19 cellular contexts compared by ENCODE assay signal in genomic region chr13:113846639-113847318, GRCh38. TPM values are rescaled to one million over a fixed set of nuclear protein-coding genes. Genes with fewer than 3 reads are reported as not detected.
DNase-seq lines count a peak whose midpoint lies in the region; ATAC-seq and TF ChIP-seq lines count a peak whose summit lies in the region.
"Had no signal": no experiment of that assay in that cellular context is flagged by ENCODE, and none has a peak within 500 bp of the region (broad histone marks: within the 10 kb centered on the region; RNA-seq: fewer than 3 reads in every experiment).

No MANE protein-coding gene starts in this region.

- TF ChIP-seq POLR2A in IMR-90 (IDR thresholded peaks at IDR 0.05; ENCODE audit: low read depth, low read length), result no peak
- no peak for TF ChIP-seq POLR2A in tibial nerve (IDR thresholded peaks at IDR 0.05)

- H3K9me3 Mint-ChIP-seq in activated CD4-positive, alpha-beta memory T cell treated with anti-CD3 and anti-CD28 coated beads, Interleukin-2, amount 10 ng/mL, durations not matched to agents 7 days and 5 days, result peaks cover 6% of the 10 kb centered on the region
- H3K9me3 Mint-ChIP-seq in activated CD4-positive, alpha-beta memory T cell treated with anti-CD3 and anti-CD28 coated beads for 36 hours, result no peaks in the 10 kb centered on the region

- H2AFZ ChIP-seq in IMR-90 (replicated peaks; ENCODE audit: low read length, poor library complexity) (no peak overlapping the region), osteoblast (ENCODE audit: low read length) (no peak overlapping the region), SK-N-SH (ENCODE audit: low read depth) (no peak overlapping the region)

- H3K79me1 ChIP-seq in IMR-90 (ENCODE audit: low read depth in 1 of 2, low read length in 2 of 2), result peaks cover 51 to 98% of the 10 kb centered on the region in 2 experiments

- CTCF ChIA-PET in activated CD4-positive, alpha-beta memory T cell treated with anti-CD3 and anti-CD28 coated beads, Interleukin-2, amount 10 ng/mL, durations not matched to agents 7 days and 5 days (lab: Charles Lee), result no interaction called here
- CTCF ChIA-PET in activated CD4-positive, alpha-beta memory T cell treated with anti-CD3 and anti-CD28 coated beads for 36 hours (lab: Charles Lee), result no interaction called here
- CTCF ChIA-PET in IMR-90 (lab: Yijun Ruan, JAX) (no interaction called here), SK-N-SH (lab: Yijun Ruan, JAX) (interaction anchor here (1.1 kb wide), 1 partner anchor 379 kb away, joined by 3 read pairs; no protein-coding TSS in a partner anchor)

- peak overlapping the region; percentile 33 for H3K4me3 Mint-ChIP-seq in activated CD4-positive, alpha-beta memory T cell treated with anti-CD3 and anti-CD28 coated beads, Interleukin-2, amount 10 ng/mL, durations not matched to agents 7 days and 5 days
- H3K4me3 Mint-ChIP-seq in activated CD4-positive, alpha-beta memory T cell treated with anti-CD3 and anti-CD28 coated beads for 36 hours, result no peak overlapping the region

- TF ChIP-seq RAD21 in IMR-90 (IDR thresholded peaks at IDR 0.05; ENCODE audit: low read length), result no peak
- no peak for TF ChIP-seq RAD21 in SK-N-SH (IDR thresholded peaks at IDR 0.05; ENCODE audit: low read length)

- peaks cover 59% of the 10 kb centered on the region for H3K36me3 ChIP-seq in IMR-90 (ENCODE audit: control insufficient read depth, insufficient read depth, low read length)
- peaks cover 80% of the 10 kb centered on the region for H3K36me3 ChIP-seq in osteoblast (ENCODE audit: insufficient read depth, low read length)
- H3K36me3 ChIP-seq in tibial nerve, result peaks cover 0 to 30% (median 0%) of the 10 kb centered on the region in 3 donors
- peaks cover 34 to 43% of the 10 kb centered on the region in 2 experiments for H3K36me3 ChIP-seq in SK-N-SH (replicated peaks in 1 of 2; ENCODE audit: control insufficient read depth in 1 of 2, insufficient read depth in 2 of 2, low read length in 1 of 2)

- H3K18ac ChIP-seq in IMR-90 (ENCODE audit: low read depth, low read length), result no peak overlapping the region

- 92% methylated on average over 18 of the region's 28 CpGs; no CpG with 5 or more reads in 1 of the 2 experiments for whole genome bisulfite sequencing in IMR-90 (ENCODE audit: extremely low coverage in 2 of 2, insufficient read length in 1 of 2), 2 experiments
- 91 to 92% methylated on average over 19 to 28 of the region's 28 CpGs for WGBS in tibial nerve, 2 donors
- WGBS in SK-N-SH (ENCODE audit: low lambda C conversion rate), result 96% methylated on average over 20 of the region's 28 CpGs

- DNase-seq in activated CD4-positive, alpha-beta memory T cell treated with anti-CD3 and anti-CD28 coated beads, Interleukin-2, amount 10 ng/mL, durations not matched to agents 7 days and 5 days, result peak; percentile 48
- no peak for DNase-seq in activated CD4-positive, alpha-beta memory T cell treated with anti-CD3 and anti-CD28 coated beads for 36 hours
- DNase-seq in IMR-90 (no peak), osteoblast (ENCODE audit: insufficient read length, low spot score, missing footprints) (peak; percentile 56), DMS53 treated with DMSO at 0.1 percent for 48 hours (lab: John Stamatoyannopoulos, UW; ENCODE audit: unreplicated experiment) (no peak), tibial nerve (ENCODE audit: low spot score in 2 of 2) (no peak), SK-N-SH (no peak)
- DNase-seq in activated naive CD4-positive, alpha-beta T cell treated with anti-CD3 and anti-CD28 coated beads, Interleukin-2, amount 50 U/mL, for 16 hours, result peak; percentile 11
- DNase-seq: DMS 273 treated with DMSO at 0.1 percent for 48 hours, lower lobe of right lung, NCI-H1930, SIG-M5 had no signal

- in situ Hi-C loops in IMR-90 (cut with MboI; ENCODE audit: low sequenced_read_pairs), result no loop called here

- peaks cover 46% of the 10 kb centered on the region for H3K9me1 ChIP-seq in IMR-90 (ENCODE audit: insufficient read depth, low read length)

- H3K9me3 ChIP-seq in IMR-90 (ENCODE audit: control insufficient read depth, insufficient read depth, low read length), result no peaks in the 10 kb centered on the region
- H3K9me3 ChIP-seq in osteoblast (ENCODE audit: low read depth, low read length), result no peaks in the 10 kb centered on the region
- H3K9me3 ChIP-seq in tibial nerve, result no peaks in the 10 kb centered on the region
- H3K9me3 ChIP-seq in SK-N-SH, result no peaks in the 10 kb centered on the region
- H3K9me3 ChIP-seq: heart left ventricle, lower lobe of right lung, thoracic aorta had no signal

- H2AK5ac ChIP-seq in IMR-90 (ENCODE audit: low read depth, low read length), result no peak overlapping the region

- BruUV-seq in IMR-90 (replicated peaks; lab: Mats Ljungman, UMichigan), result no TSS peak

- peaks cover 4% of the 10 kb centered on the region for H3K27me3 Mint-ChIP-seq in activated CD4-positive, alpha-beta memory T cell treated with anti-CD3 and anti-CD28 coated beads, Interleukin-2, amount 10 ng/mL, durations not matched to agents 7 days and 5 days
- H3K27me3 Mint-ChIP-seq in activated CD4-positive, alpha-beta memory T cell treated with anti-CD3 and anti-CD28 coated beads for 36 hours, result no peaks in the 10 kb centered on the region

- no peak overlapping the region for H3K23ac ChIP-seq in IMR-90 (ENCODE audit: low read depth, low read length)

- no peak overlapping the region for H2BK20ac ChIP-seq in IMR-90 (ENCODE audit: low read depth, low read length)

- no peak overlapping the region for H3K4ac ChIP-seq in IMR-90 (ENCODE audit: low read depth, low read length)

- H3K9me2 ChIP-seq in SK-N-SH, result no peaks in the 10 kb centered on the region

- no peak overlapping the region for H2BK15ac ChIP-seq in IMR-90 (ENCODE audit: low read depth, low read length)

- no peak overlapping the region for H4K91ac ChIP-seq in IMR-90 (ENCODE audit: insufficient read depth, low read depth, low read length)

- H3K56ac ChIP-seq in IMR-90 (ENCODE audit: extremely low read depth, insufficient read depth, low read length), result no peak overlapping the region

- H3K27ac Mint-ChIP-seq in activated CD4-positive, alpha-beta memory T cell treated with anti-CD3 and anti-CD28 coated beads, Interleukin-2, amount 10 ng/mL, durations not matched to agents 7 days and 5 days, result peak overlapping the region; percentile 58
- H3K27ac Mint-ChIP-seq in activated CD4-positive, alpha-beta memory T cell treated with anti-CD3 and anti-CD28 coated beads for 36 hours, result no peak overlapping the region

- no peak overlapping the region for H3K27ac ChIP-seq in IMR-90 (ENCODE audit: insufficient read depth, low read length)
- H3K27ac ChIP-seq in osteoblast (ENCODE audit: low read depth, low read length), result no peak overlapping the region
- H3K27ac ChIP-seq in tibial nerve, result no peak overlapping the region
- no peak overlapping the region for H3K27ac ChIP-seq in SK-N-SH (ENCODE audit: low read depth in 2 of 2, low read length in 1 of 2)
- H3K27ac ChIP-seq: A549, epithelial cell of prostate, KMS-11, lower lobe of right lung, thoracic aorta, VCaP had no signal

- peaks cover 3% of the 10 kb centered on the region for H3K36me3 Mint-ChIP-seq in activated CD4-positive, alpha-beta memory T cell treated with anti-CD3 and anti-CD28 coated beads, Interleukin-2, amount 10 ng/mL, durations not matched to agents 7 days and 5 days (ENCODE audit: low read depth)
- no peaks in the 10 kb centered on the region for H3K36me3 Mint-ChIP-seq in activated CD4-positive, alpha-beta memory T cell treated with anti-CD3 and anti-CD28 coated beads for 36 hours

- H3K27me3 ChIP-seq in IMR-90 (ENCODE audit: control insufficient read depth, insufficient read depth, low read length) (no peaks in the 10 kb centered on the region), osteoblast (ENCODE audit: insufficient read depth, low read length) (no peaks in the 10 kb centered on the region), tibial nerve (no peaks in the 10 kb centered on the region), SK-N-SH (ENCODE audit: insufficient read depth) (no peaks in the 10 kb centered on the region)
- H3K27me3 ChIP-seq: heart left ventricle had no signal

- H4K8ac ChIP-seq in IMR-90 (ENCODE audit: low read depth in 2 of 2, low read length in 2 of 2), result peak overlapping the region in 1 of 2 experiments; percentile 9; a peak in 1 of 4 replicates

- dilution Hi-C loops in IMR-90 (cut with HindIII; ENCODE audit: low sequenced_read_pairs, unreplicated experiment), result no loop called here

- H3F3A ChIP-seq in SK-N-SH (replicated peaks; ENCODE audit: insufficient read depth), result peaks cover 24% of the 10 kb centered on the region

- intact Hi-C loops in activated CD4-positive, alpha-beta memory T cell treated with anti-CD3 and anti-CD28 coated beads for 36 hours (cut with micrococcal nuclease), result no loop called here
- intact Hi-C loops in IMR-90 (cut with micrococcal nuclease), result no loop called here

- H2BK5ac ChIP-seq in IMR-90 (ENCODE audit: low read depth, low read length, poor library complexity, severe bottlenecking), result no peak overlapping the region

- H4K5ac ChIP-seq in IMR-90 (ENCODE audit: low read depth, low read length), result no peak overlapping the region

- POLR2A ChIA-PET in activated CD4-positive, alpha-beta memory T cell treated with anti-CD3 and anti-CD28 coated beads, Interleukin-2, amount 10 ng/mL, durations not matched to agents 7 days and 5 days (lab: Charles Lee), result interaction anchor here (0.9 to 1.3 kb wide), 3 partner anchors 9 to 671 kb away, joined by 3 read pairs; no protein-coding TSS in a partner anchor
- POLR2A ChIA-PET in activated CD4-positive, alpha-beta memory T cell treated with anti-CD3 and anti-CD28 coated beads for 36 hours (lab: Charles Lee), result no interaction called here
- POLR2A ChIA-PET in IMR-90 (lab: Charles Lee; ENCODE audit: unreplicated experiment), result no interaction called here
- POLR2A ChIA-PET in SK-N-SH (lab: Yijun Ruan, JAX), result no interaction called here

- H3K4me1 ChIP-seq in IMR-90 (ENCODE audit: control insufficient read depth, insufficient read depth, low read length) (peaks cover 24% of the 10 kb centered on the region), osteoblast (ENCODE audit: insufficient read depth, low read length) (peaks cover 25% of the 10 kb centered on the region), tibial nerve (peaks cover 0 to 70% (median 7%) of the 10 kb centered on the region in 4 donors), SK-N-SH (ENCODE audit: control insufficient read depth in 1 of 2, insufficient read depth in 2 of 2, low read depth in 1 of 2, low read length in 1 of 2) (peaks cover 5 to 6% of the 10 kb centered on the region in 2 experiments; a peak in 2 of 4 replicates)

- no peak overlapping the region for H3K4me2 ChIP-seq in IMR-90 (ENCODE audit: low read depth, low read length)
- H3K4me2 ChIP-seq in osteoblast (ENCODE audit: insufficient read depth, low read length), result no peak overlapping the region
- no peak overlapping the region for H3K4me2 ChIP-seq in SK-N-SH
- H3K4me2 ChIP-seq: A549, KMS-11, smooth muscle cell had no signal

- peak overlapping the region; percentile 6 for H2AK9ac ChIP-seq in IMR-90 (replicated peaks; ENCODE audit: low read depth, low read length, poor library complexity)

- H3K4me1 Mint-ChIP-seq in activated CD4-positive, alpha-beta memory T cell treated with anti-CD3 and anti-CD28 coated beads, Interleukin-2, amount 10 ng/mL, durations not matched to agents 7 days and 5 days, result peaks cover 34% of the 10 kb centered on the region
- H3K4me1 Mint-ChIP-seq in activated CD4-positive, alpha-beta memory T cell treated with anti-CD3 and anti-CD28 coated beads for 36 hours (ENCODE audit: low read depth), result peaks cover 28% of the 10 kb centered on the region

- no peak overlapping the region for H2BK120ac ChIP-seq in IMR-90 (ENCODE audit: low read depth, low read length)

- H3K4me3 ChIP-seq in IMR-90 (ENCODE audit: insufficient read depth, low read depth, low read length) (no peak overlapping the region), osteoblast (ENCODE audit: insufficient read depth, low read length) (no peak overlapping the region), tibial nerve (no peak overlapping the region), SK-N-SH (ENCODE audit: low read depth in 2 of 2, low read length in 1 of 2) (no peak overlapping the region)
- H3K4me3 ChIP-seq: A549, heart left ventricle, lower lobe of right lung, smooth muscle cell, thoracic aorta had no signal

- no peak overlapping the region for H3K14ac ChIP-seq in IMR-90 (replicated peaks; ENCODE audit: low read depth, low read length)

- no peak for TF ChIP-seq EP300 in tibial nerve (IDR thresholded peaks at IDR 0.05)
- TF ChIP-seq EP300 in SK-N-SH (IDR thresholded peaks at IDR 0.05; ENCODE audit: borderline replicate concordance in 1 of 2, low read depth in 1 of 2, low read length in 1 of 2), result no peak

- H3K79me2 ChIP-seq in osteoblast (ENCODE audit: insufficient read depth, low read length), result peaks cover 98% of the 10 kb centered on the region
- peaks cover 99% of the 10 kb centered on the region for H3K79me2 ChIP-seq in SK-N-SH (ENCODE audit: insufficient read depth)

- H4K20me1 ChIP-seq in IMR-90 (ENCODE audit: insufficient read depth, low read length), result peaks cover 97% of the 10 kb centered on the region
- H4K20me1 ChIP-seq in osteoblast (ENCODE audit: insufficient read depth, low read length), result peaks cover 96% of the 10 kb centered on the region
- H4K20me1 ChIP-seq in SK-N-SH (ENCODE audit: insufficient read depth), result peaks cover 16% of the 10 kb centered on the region

- TF ChIP-seq CTCF in IMR-90 (conservative IDR thresholded peaks at IDR 0.05; ENCODE audit: low read depth, low read length), result no peak
- no peak for TF ChIP-seq CTCF in osteoblast (IDR thresholded peaks at IDR 0.05; ENCODE audit: extremely low read depth, low read depth, low read length)
- no peak for TF ChIP-seq CTCF in tibial nerve (IDR thresholded peaks at IDR 0.05)
- TF ChIP-seq CTCF in SK-N-SH (IDR thresholded peaks at IDR 0.05), result no peak

- H3K9ac ChIP-seq in IMR-90 (ENCODE audit: low read depth, low read length) (no peak overlapping the region), SK-N-SH (no peak overlapping the region)
- H3K9ac ChIP-seq: KMS-11 had no signal

- ATAC-seq in IMR-90 (ENCODE audit: low read depth), result no peak
- ATAC-seq: A549, heart left ventricle, lower lobe of right lung had no signal

RNA-seq across cellular contexts. Expression of gene GAS6, which starts 17.1 kb away (rescaled TPM):
- 1 to 10 TPM; 1.3 to 1.8 TPM for total RNA-seq in activated CD4-positive, alpha-beta memory T cell treated with anti-CD3 and anti-CD28 coated beads, Interleukin-2, amount 10 ng/mL, durations not matched to agents 7 days and 5 days
- 1 to 10 TPM; 1.5 TPM for total RNA-seq in activated CD4-positive, alpha-beta memory T cell treated with anti-CD3 and anti-CD28 coated beads for 36 hours
- total RNA-seq in IMR-90 (2012; rRNA removed) (212 and 220 TPM in 2 replicates), osteoblast (417 and 480 TPM in 2 replicates), tibial nerve (100 to 1,000 TPM; 317 to 697 (median 547) TPM)
- polyA plus RNA-seq in IMR-90 (2012; rRNA removed) (795 and 823 TPM in 2 replicates), SK-N-SH (2012; rRNA removed) (380 and 406 TPM in 2 replicates)
- polyA plus RNA-seq in IMR-90 (2012; cell fraction: cytosol; rRNA removed), result 1,010 and 1,498 TPM in 2 replicates
- 1,145 and 2,216 TPM in 2 replicates for polyA plus RNA-seq in IMR-90 (2012; cell fraction: nucleus; rRNA removed; ENCODE audit: low replicate concordance)
- 236 and 359 TPM in 2 replicates for polyA plus RNA-seq in SK-N-SH (2012; cell fraction: cytosol; rRNA removed)
- polyA plus RNA-seq in SK-N-SH (2012; cell fraction: nucleus; rRNA removed), result 463 and 469 TPM in 2 replicates

Comparison
In these comparisons a context has a peak if more than half of its experiments do, and no peak if none do; other contexts are left out.
1. DNase-seq: peak in activated CD4-positive, alpha-beta memory T cell treated with anti-CD3 and anti-CD28 coated beads, Interleukin-2, amount 10 ng/mL, durations not matched to agents 7 days and 5 days (single experiment), activated naive CD4-positive, alpha-beta T cell treated with anti-CD3 and anti-CD28 coated beads, Interleukin-2, amount 50 U/mL, for 16 hours (single experiment) and osteoblast (single experiment); none in activated CD4-positive, alpha-beta memory T cell treated with anti-CD3 and anti-CD28 coated beads for 36 hours (single experiment), IMR-90 (single experiment), DMS53 treated with DMSO at 0.1 percent for 48 hours (single experiment), tibial nerve (0 of 2) and SK-N-SH (single experiment).
2. RNA of gene GAS6, which starts 17.1 kb away (total RNA-seq): 317 to 697 TPM in tibial nerve, 417 to 480 TPM in osteoblast and 212 to 220 TPM in IMR-90; 1.3 to 1.8 TPM in activated CD4-positive, alpha-beta memory T cell treated with anti-CD3 and anti-CD28 coated beads, Interleukin-2, amount 10 ng/mL, durations not matched to agents 7 days and 5 days and 1.5 TPM in activated CD4-positive, alpha-beta memory T cell treated with anti-CD3 and anti-CD28 coated beads for 36 hours; every median in the first group is over 10 times any median in the second.